ENCODE assay signal across 21 cellular contexts in genomic region chr3:192866804-192867203, GRCh38.
"Had no signal": no experiment of that assay in that cellular context is flagged by ENCODE, and none has a peak within 500 bp of the region (broad histone marks: within the 10 kb centered on the region; RNA-seq: fewer than 3 reads in every experiment).

No MANE protein-coding gene starts in this region.

- H3K36me3 ChIP-seq: colonic mucosa, esophagus muscularis mucosa, left ventricle myocardium inferior, neutrophil, ovary, prostate gland, spleen, upper lobe of right lung had no signal

- H3K27ac ChIP-seq: body of pancreas, colonic mucosa, neutrophil, prostate gland, upper lobe of right lung had no signal

- H3K27me3 Mint-ChIP-seq: T-cell had no signal

- H3K27ac Mint-ChIP-seq: activated T-helper 2 cell treated with anti-CD3 and anti-CD28 coated beads, Interferon-gamma antibody, Interleukin-2, Interleukin-4, amounts not matched to agents 10 μg/mL and 5 μg/mL and 100 μg/mL, durations not matched to agents 14 hours and 24 hours and 36 hours; mesothelial cell of epicardium; natural killer cell; T-cell had no signal

- DNase-seq: activated CD4-positive, alpha-beta T cell treated with anti-CD3 and anti-CD28 coated beads, Interleukin-2, amount 50 U/mL, for 4 hours; activated CD8-positive, alpha-beta memory T cell treated with anti-CD3 and anti-CD28 coated beads for 24 hours; activated CD8-positive, alpha-beta memory T cell treated with anti-CD3 and anti-CD28 coated beads, Interleukin-2, amount 50 U/mL, for 48 hours; activated naive CD4-positive, alpha-beta T cell; activated T-cell treated with anti-CD3 and anti-CD28 coated beads, Interleukin-2, amount 50 U/mL, for 4 hours; body of pancreas; colonic mucosa; hypothalamus; left ventricle myocardium inferior; natural killer cell; ovary; spleen; stimulated activated CD4-positive, alpha-beta T cell treated with anti-CD3 and anti-CD28 coated beads, Interleukin-4, amount 100 ng/mL, for 1 hour; stimulated activated naive CD4-positive, alpha-beta T cell; T-cell; upper lobe of right lung had no signal

- H3K4me3 Mint-ChIP-seq: activated T-cell treated with anti-CD3 and anti-CD28 coated beads, Interleukin-2, amount 50 U/mL, for 4 hours; mesothelial cell of epicardium; natural killer cell; T-cell had no signal

- H3K27me3 ChIP-seq: body of pancreas, colonic mucosa, esophagus muscularis mucosa, neutrophil, ovary, spleen, upper lobe of right lung had no signal

- H3K4me1 ChIP-seq: body of pancreas, colonic mucosa, prostate gland had no signal

- H3K4me1 Mint-ChIP-seq: natural killer cell had no signal

- H3K9me3 Mint-ChIP-seq: activated T-cell treated with anti-CD3 and anti-CD28 coated beads, Interleukin-2, amount 50 U/mL, for 4 hours; activated T-helper 2 cell treated with anti-CD3 and anti-CD28 coated beads, Interferon-gamma antibody, Interleukin-2, Interleukin-4, amounts not matched to agents 10 μg/mL and 5 μg/mL and 100 μg/mL, durations not matched to agents 14 hours and 24 hours and 36 hours; natural killer cell; T-cell had no signal

- H3K4me3 ChIP-seq: body of pancreas, colonic mucosa, esophagus muscularis mucosa, left ventricle myocardium inferior, ovary, prostate gland, spleen, upper lobe of right lung had no signal

- H3K36me3 Mint-ChIP-seq: natural killer cell, T-cell had no signal
